Comparison of ENCODE assay signal across 12 cellular contexts in the genomic region with DNA sequence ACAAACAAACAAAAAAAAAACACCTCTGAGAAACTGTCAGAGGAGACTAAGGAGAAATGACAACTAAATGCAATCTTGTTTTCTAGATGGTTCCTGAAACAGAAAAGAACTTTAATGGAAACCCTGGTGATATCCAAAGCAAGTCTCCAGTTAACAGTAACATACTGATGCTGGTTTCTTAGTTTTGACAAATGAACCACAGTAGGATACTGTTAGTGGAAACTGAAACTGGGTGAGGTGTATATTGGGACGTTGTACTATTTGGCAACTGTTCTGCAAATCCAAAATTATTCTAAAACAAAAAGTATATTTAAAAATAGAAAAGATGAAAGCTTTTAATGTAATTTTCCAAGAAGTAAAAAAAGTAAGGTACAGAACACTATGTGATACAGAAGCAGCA. TPM values are rescaled to one million over a fixed set of nuclear protein-coding genes. Genes with fewer than 3 reads are reported as not detected.
DNase-seq lines count a peak whose midpoint lies in the region; ATAC-seq and TF ChIP-seq lines count a peak whose summit lies in the region.
"Had no signal": no experiment of that assay in that cellular context is flagged by ENCODE, and none has a peak within 500 bp of the region (broad histone marks: within the 10 kb centered on the region; RNA-seq: fewer than 3 reads in every experiment).

No MANE protein-coding gene starts in this region.

- POLR2A ChIA-PET in MCF 10A (lab: Yijun Ruan, JAX) (interaction anchor here (0.9 to 3.4 kb wide), 4 partner anchors 10 to 19 kb away, joined by 3 to 17 read pairs (median 10); no protein-coding TSS in a partner anchor), PC-9 (lab: Charles Lee; ENCODE audit: unreplicated experiment) (no interaction called here)

- no peak for TF ChIP-seq CTCF in MCF 10A (IDR thresholded peaks at IDR 0.05; ENCODE audit: unreplicated experiment)
- no peak for TF ChIP-seq CTCF in breast epithelium (IDR thresholded peaks at IDR 0.05)
- no peak for TF ChIP-seq CTCF in PC-9 (conservative IDR thresholded peaks at IDR 0.05)
- TF ChIP-seq CTCF in tibial artery (IDR thresholded peaks at IDR 0.05): no peak
- TF ChIP-seq CTCF in psoas muscle (IDR thresholded peaks at IDR 0.05): no peak

- peaks cover 7% of the 10 kb centered on the region for H3K9me3 Mint-ChIP-seq in MCF 10A (ENCODE audit: unreplicated experiment)

- H3K79me2 ChIP-seq in PC-9 (ENCODE audit: low read depth) (peaks cover 99% of the 10 kb centered on the region), Karpas-422 (ENCODE audit: low read length) (no peaks in the 10 kb centered on the region)

- BruUV-seq in MCF 10A (replicated peaks; lab: Mats Ljungman, UMichigan) (no TSS peak), PC-9 (replicated peaks; lab: Mats Ljungman, UMichigan) (no TSS peak)

- H4K20me1 ChIP-seq in PC-9 (ENCODE audit: insufficient read depth) (no peaks in the 10 kb centered on the region), Karpas-422 (ENCODE audit: insufficient read depth, low read depth, low read length) (no peaks in the 10 kb centered on the region)

- intact Hi-C loops in MCF 10A (cut with micrococcal nuclease) (no loop called here), breast epithelium (cut with DNase I; ENCODE audit: low total_unique reads) (no loop called here), PC-9 (cut with micrococcal nuclease; ENCODE audit: unreplicated experiment) (no loop called here), tibial artery (cut with DNase I; ENCODE audit: low total_unique reads) (no loop called here), psoas muscle (cut with DNase I) (no loop called here)

- H3K9me3 ChIP-seq in breast epithelium: peaks cover 0 to 11% of the 10 kb centered on the region in 2 donors
- H3K9me3 ChIP-seq in PC-9 (ENCODE audit: insufficient read depth, low read depth): peaks cover 8% of the 10 kb centered on the region
- no peaks in the 10 kb centered on the region for H3K9me3 ChIP-seq in Karpas-422 (ENCODE audit: low read length)
- no peaks in the 10 kb centered on the region for H3K9me3 ChIP-seq in tibial artery
- no peaks in the 10 kb centered on the region for H3K9me3 ChIP-seq in psoas muscle

- H3K27me3 Mint-ChIP-seq in MCF 10A (ENCODE audit: insufficient read depth, unreplicated experiment): no peaks in the 10 kb centered on the region

- DNase-seq in MCF 10A (ENCODE audit: unreplicated experiment) (no peak), breast epithelium (ENCODE audit: low spot score in 2 of 2) (no peak), PC-9 (no peak), Karpas-422 (no peak), tibial artery (no peak), psoas muscle (no peak), HCEC 1CT (no peak)
- DNase-seq: cerebellar nuclear complex; hippocampal formation; IMR-90; naive thymus-derived CD8-positive, alpha-beta T cell had no signal

- no peaks in the 10 kb centered on the region for H3K9me2 ChIP-seq in PC-9 (ENCODE audit: insufficient read depth)
- no peaks in the 10 kb centered on the region for H3K9me2 ChIP-seq in Karpas-422 (replicated peaks; ENCODE audit: insufficient read depth, low read length)

- H3K4me1 ChIP-seq in breast epithelium (no peaks in the 10 kb centered on the region), PC-9 (replicated peaks; ENCODE audit: insufficient read depth) (no peaks in the 10 kb centered on the region), Karpas-422 (ENCODE audit: low read length) (no peaks in the 10 kb centered on the region), tibial artery (peaks cover 0 to 69% (median 4%) of the 10 kb centered on the region in 4 donors), psoas muscle (peaks cover 13% of the 10 kb centered on the region)

- no peak overlapping the region for H3K4me3 Mint-ChIP-seq in MCF 10A (ENCODE audit: unreplicated experiment)

- no peaks in the 10 kb centered on the region for H3K27me3 ChIP-seq in breast epithelium
- H3K27me3 ChIP-seq in PC-9 (ENCODE audit: insufficient read depth, low read depth): no peaks in the 10 kb centered on the region
- no peaks in the 10 kb centered on the region for H3K27me3 ChIP-seq in Karpas-422 (ENCODE audit: low read length)
- H3K27me3 ChIP-seq in tibial artery: no peaks in the 10 kb centered on the region
- H3K27me3 ChIP-seq in psoas muscle (ENCODE audit: insufficient read depth in 3 of 3, low read length in 2 of 3): no peaks in the 10 kb centered on the region

- no peak overlapping the region for H2AFZ ChIP-seq in PC-9
- H2AFZ ChIP-seq in Karpas-422 (ENCODE audit: low read length): no peak overlapping the region

- peak overlapping the region; percentile 70 for H3K27ac Mint-ChIP-seq in MCF 10A (ENCODE audit: low read depth, unreplicated experiment)

- peak; percentile 45 for ATAC-seq in HG02943 (IDR thresholded peaks at IDR 0.05; ENCODE audit: low read depth, unreplicated experiment)
- ATAC-seq in psoas muscle: no peak
- ATAC-seq: naive thymus-derived CD8-positive, alpha-beta T cell had no signal

- H3F3A ChIP-seq in PC-9 (ENCODE audit: insufficient read depth, low read depth): no peaks in the 10 kb centered on the region

- H3K4me3 ChIP-seq in breast epithelium (no peak overlapping the region), PC-9 (no peak overlapping the region), Karpas-422 (ENCODE audit: low read length) (no peak overlapping the region), tibial artery (no peak overlapping the region), psoas muscle (no peak overlapping the region)

- no peaks in the 10 kb centered on the region for H3K36me3 ChIP-seq in breast epithelium
- no peaks in the 10 kb centered on the region for H3K36me3 ChIP-seq in PC-9 (ENCODE audit: low read depth)
- H3K36me3 ChIP-seq in Karpas-422 (ENCODE audit: insufficient read depth, low read length): no peaks in the 10 kb centered on the region
- peaks cover 0 to 4% (median 0%) of the 10 kb centered on the region in 3 donors for H3K36me3 ChIP-seq in tibial artery
- no peaks in the 10 kb centered on the region for H3K36me3 ChIP-seq in psoas muscle (ENCODE audit: insufficient read depth in 1 of 2, low read depth in 1 of 2)

- H3K4me2 ChIP-seq in PC-9: no peak overlapping the region
- no peak overlapping the region for H3K4me2 ChIP-seq in Karpas-422 (ENCODE audit: low read depth, low read length, poor library complexity, severe bottlenecking)

- H3K27ac ChIP-seq in breast epithelium (no peak overlapping the region), PC-9 (0 out of 2 replicates have a peak overlapping the region, but pooled peaks have one; percentile 0), Karpas-422 (ENCODE audit: low read length) (no peak overlapping the region), tibial artery (no peak overlapping the region), psoas muscle (no peak overlapping the region)

- no peak for TF ChIP-seq POLR2A in breast epithelium (IDR thresholded peaks at IDR 0.05)

- CTCF ChIA-PET in MCF 10A (lab: Yijun Ruan, JAX): interaction anchor here (1.1 to 2.2 kb wide), 2 partner anchors 10 to 87 kb away, joined by 3 to 7 read pairs; no protein-coding TSS in a partner anchor
- CTCF ChIA-PET in PC-9 (lab: Charles Lee): no interaction called here

- 5 to 20% (median 11%) methylated on average over 1 of the region's 1 CpG for WGBS in psoas muscle, 3 donors

- H3K9ac ChIP-seq in Karpas-422 (ENCODE audit: low read length): no peak overlapping the region

- peaks cover 11% of the 10 kb centered on the region for H3K36me3 Mint-ChIP-seq in MCF 10A (ENCODE audit: insufficient read depth, unreplicated experiment)

- peaks cover 28% of the 10 kb centered on the region for H3K4me1 Mint-ChIP-seq in MCF 10A (ENCODE audit: insufficient read depth, unreplicated experiment)

RNA-seq across cellular contexts. Expression of a gene that starts 11.4 kb away (rescaled TPM):
- total RNA-seq in MCF 10A (2022) (43.0 and 58.5 TPM in 2 replicates), breast epithelium (100 to 1,000 TPM in 1 of 3 donors, 10 to 100 TPM in 2; 54.1 to 137 (median 54.9) TPM), PC-9 (2021) (208 and 279 TPM in 2 replicates), psoas muscle (10 to 100 TPM; 15.1 to 20.2 (median 18.5) TPM)
- total RNA-seq in Karpas-422 (2014; rRNA removed; shearing (Covaris generic); ENCODE audit: low replicate concordance): 0.04 and 0.07 TPM in 2 replicates
- polyA plus RNA-seq in psoas muscle: 1 to 10 TPM; 4.2 to 9.9 (median 6.4) TPM

Comparison
In these comparisons a context has a peak if more than half of its experiments do, and no peak if none do; other contexts are left out.
1. RNA of a gene that starts 11.4 kb away (total RNA-seq): 208 to 279 TPM in PC-9, 54.1 to 137 TPM in breast epithelium, 43.0 to 58.5 TPM in MCF 10A and 15.1 to 20.2 TPM in psoas muscle; 0.04 to 0.07 TPM in Karpas-422; every median in the first group is over 10 times any median in the second.